Comparison of ENCODE assay signal across 31 cellular contexts in genomic region chr5:136013559-136013958, GRCh38. TPM values are rescaled to one million over a fixed set of nuclear protein-coding genes. Genes with fewer than 3 reads are reported as not detected.
DNase-seq lines count a peak whose midpoint lies in the region; ATAC-seq and TF ChIP-seq lines count a peak whose summit lies in the region.
"Had no signal": no experiment of that assay in that cellular context is flagged by ENCODE, and none has a peak within 500 bp of the region (broad histone marks: within the 10 kb centered on the region; RNA-seq: fewer than 3 reads in every experiment).

No MANE protein-coding gene starts in this region.

- H4K20me1 ChIP-seq in BLaER1 treated with 17β-estradiol and CSF1 and Interleukin-3, amounts not matched to agents 10 nM and 100 nM = no peaks in the 10 kb centered on the region

- peak overlapping the region in 8 of 11 experiments; percentile 20 to 94 (median 88); a peak in 16 of 22 replicates for H3K27ac ChIP-seq in BLaER1 treated with 17β-estradiol and CSF1 and Interleukin-3, amounts not matched to agents 10 nM and 100 nM
- H3K27ac ChIP-seq in RWPE1 (peak overlapping the region; percentile 64; the same call in 1 of the 2 replicates), esophagus muscularis mucosa (replicated peaks in 1 of 4) (peak overlapping the region in 3 of 4 donors; percentile 69 to 74 (median 73)), rectal smooth muscle tissue (ENCODE audit: low read depth, low read length) (peak overlapping the region; percentile 74), vagina (no peak overlapping the region), heart left ventricle (peak overlapping the region in 4 of 12 donors; percentile 4 to 90 (median 40))

- H3K9me3 ChIP-seq in BLaER1 treated with 17β-estradiol and CSF1 and Interleukin-3, amounts not matched to agents 10 nM and 100 nM (replicated peaks in 1 of 11) = no peaks in the 10 kb centered on the region; a peak in 1 of 22 replicates
- H3K9me3 ChIP-seq in esophagus muscularis mucosa (no peaks in the 10 kb centered on the region), vagina (no peaks in the 10 kb centered on the region), heart left ventricle (no peaks in the 10 kb centered on the region)
- H3K9me3 ChIP-seq: Caco-2, left ventricle myocardium inferior had no signal

- no peak for TF ChIP-seq EP300 in esophagus muscularis mucosa (IDR thresholded peaks at IDR 0.05)

- H3K4me3 ChIP-seq in BLaER1 treated with 17β-estradiol and CSF1 and Interleukin-3, amounts not matched to agents 10 nM and 100 nM = no peak overlapping the region
- no peak overlapping the region for H3K4me3 ChIP-seq in esophagus muscularis mucosa
- H3K4me3 ChIP-seq in rectal smooth muscle tissue (ENCODE audit: low read length) = no peak overlapping the region
- H3K4me3 ChIP-seq in vagina = no peak overlapping the region
- no peak overlapping the region for H3K4me3 ChIP-seq in heart left ventricle
- H3K4me3 ChIP-seq: left ventricle myocardium inferior had no signal

- no peak for TF ChIP-seq POLR2A in esophagus muscularis mucosa (IDR thresholded peaks at IDR 0.05; ENCODE audit: low read depth)
- TF ChIP-seq POLR2A in vagina (IDR thresholded peaks at IDR 0.05) = no peak
- no peak for TF ChIP-seq POLR2A in heart left ventricle (IDR thresholded peaks at IDR 0.05)

- H3K4me2 ChIP-seq in BLaER1 treated with 17β-estradiol and CSF1 and Interleukin-3, amounts not matched to agents 10 nM and 100 nM = peak overlapping the region in 8 of 11 experiments; percentile 18 to 86 (median 74); a peak in 14 of 22 replicates

- no peaks in the 10 kb centered on the region for H3K27me3 ChIP-seq in BLaER1 treated with 17β-estradiol and CSF1 and Interleukin-3, amounts not matched to agents 10 nM and 100 nM
- H3K27me3 ChIP-seq in esophagus muscularis mucosa (no peaks in the 10 kb centered on the region), rectal smooth muscle tissue (ENCODE audit: control insufficient read depth, insufficient read depth, low read length) (no peaks in the 10 kb centered on the region), vagina (no peaks in the 10 kb centered on the region), heart left ventricle (no peaks in the 10 kb centered on the region)

- peaks cover 11 to 99% (median 69%) of the 10 kb centered on the region in 10 experiments for H3K4me1 ChIP-seq in BLaER1 treated with 17β-estradiol and CSF1 and Interleukin-3, amounts not matched to agents 10 nM and 100 nM
- H3K4me1 ChIP-seq in esophagus muscularis mucosa (peaks cover 12 to 72% (median 61%) of the 10 kb centered on the region in 4 donors), rectal smooth muscle tissue (ENCODE audit: control insufficient read depth, insufficient read depth, low read length) (peaks cover 26% of the 10 kb centered on the region), vagina (peaks cover 26% of the 10 kb centered on the region), heart left ventricle (peaks cover 0 to 77% (median 19%) of the 10 kb centered on the region in 12 donors)

- H3K36me3 ChIP-seq in BLaER1 treated with 17β-estradiol and CSF1 and Interleukin-3, amounts not matched to agents 10 nM and 100 nM = no peaks in the 10 kb centered on the region
- H3K36me3 ChIP-seq in esophagus muscularis mucosa (no peaks in the 10 kb centered on the region), rectal smooth muscle tissue (ENCODE audit: control insufficient read depth, insufficient read depth, low read length) (no peaks in the 10 kb centered on the region), vagina (no peaks in the 10 kb centered on the region), heart left ventricle (no peaks in the 10 kb centered on the region)
- H3K36me3 ChIP-seq: left ventricle myocardium inferior had no signal

- CTCF ChIA-PET in RWPE1 (lab: Yijun Ruan, JAX) = interaction anchor here (0.6 to 0.7 kb wide), 2 partner anchors 11 to 1042 kb away, joined by 3 read pairs; no protein-coding TSS in a partner anchor

- intact Hi-C loops in esophagus muscularis mucosa (cut with DNase I) (no loop called here), vagina (cut with DNase I) (no loop called here), heart left ventricle (cut with DNase I) (no loop called here)

- POLR2A ChIA-PET in RWPE1 (lab: Yijun Ruan, JAX; ENCODE audit: low non-redundant PET) = no interaction called here

- no peak for ATAC-seq in heart left ventricle
- ATAC-seq in HG03342 (IDR thresholded peaks at IDR 0.05; ENCODE audit: unreplicated experiment) = no peak
- ATAC-seq in HG03135 (IDR thresholded peaks at IDR 0.05; ENCODE audit: unreplicated experiment) = no peak
- ATAC-seq: effector memory CD8-positive, alpha-beta T cell; naive thymus-derived CD8-positive, alpha-beta T cell; stimulated activated naive CD8-positive, alpha-beta T cell treated with anti-CD3 and anti-CD28 coated beads, Interleukin-15, Interleukin-2, amounts not matched to agents 100 U/mL and 50 U/mL, for 24 hours; T-cell had no signal

- TF ChIP-seq CTCF in RWPE1 (conservative IDR thresholded peaks at IDR 0.05; ENCODE audit: low read depth) (no peak), esophagus muscularis mucosa (IDR thresholded peaks at IDR 0.05) (no peak), vagina (IDR thresholded peaks at IDR 0.05) (no peak), heart left ventricle (IDR thresholded peaks at IDR 0.05) (no peak)

- H3K9ac ChIP-seq in BLaER1 treated with 17β-estradiol and CSF1 and Interleukin-3, amounts not matched to agents 10 nM and 100 nM = peak overlapping the region in 4 of 11 experiments; percentile 12 to 78 (median 49); a peak in 5 of 22 replicates
- H3K9ac ChIP-seq in rectal smooth muscle tissue (ENCODE audit: low read length) = no peak overlapping the region

- WGBS in esophagus muscularis mucosa = 49% methylated on average over 2 of the region's 2 CpGs
- WGBS in heart left ventricle, 4 donors = 83 to 87% (median 86%) methylated on average over 2 of the region's 2 CpGs

- DNase-seq in RWPE1 (ENCODE audit: low spot score) = no peak
- no peak for DNase-seq in esophagus muscularis mucosa (ENCODE audit: extremely low spot score)
- no peak for DNase-seq in vagina (ENCODE audit: extremely low spot score in 2 of 2)
- no peak for DNase-seq in heart left ventricle
- DNase-seq: activated CD4-positive, alpha-beta T cell treated with anti-CD3 and anti-CD28 coated beads, Interleukin-2, amount 50 U/mL, for 48 hours; activated CD8-positive, alpha-beta memory T cell treated with anti-CD3 and anti-CD28 coated beads, Interleukin-2, amount 50 U/mL, for 4 hours; activated naive CD4-positive, alpha-beta T cell treated with anti-CD3 and anti-CD28 coated beads, Interleukin-2, amount 10 ng/mL, durations not matched to agents 7 days and 5 days; amniotic stem cell; C1 segment of cervical spinal cord; Caco-2; DMS79; effector memory CD8-positive, alpha-beta T cell; GDM1; left ventricle myocardium inferior; naive thymus-derived CD8-positive, alpha-beta T cell; NCI-H1048; NCI-H1694; NCI-H510A; occipital lobe; SIG-M5; stimulated activated naive CD8-positive, alpha-beta T cell treated with anti-CD3 and anti-CD28 coated beads, Interleukin-15, Interleukin-2, amounts not matched to agents 100 U/mL and 50 U/mL, for 24 hours; T-cell had no signal

RNA-seq across cellular contexts. Expression of gene TGFBI, which starts 15.2 kb away (rescaled TPM):
- total RNA-seq in esophagus muscularis mucosa (100 to 1,000 TPM in 2 of 4 donors, 10 to 100 TPM in 2; 62.3 to 128 (median 92.9) TPM), vagina (43.2 TPM), heart left ventricle (100 to 1,000 TPM in 2 of 9 donors, 10 to 100 TPM in 7; 31.8 to 206 (median 42.9) TPM)
- polyA plus RNA-seq in heart left ventricle = 10 to 100 TPM; 50.0 to 64.2 TPM

RNA-seq across cellular contexts. Expression of gene LECT2, which starts 58.8 kb away (rescaled TPM):
- total RNA-seq in esophagus muscularis mucosa (not detected), vagina (not detected), heart left ventricle (not detected)
- not detected for polyA plus RNA-seq in heart left ventricle
- total RNA-seq: bronchial epithelial cell; left ventricle myocardium inferior; naive thymus-derived CD8-positive, alpha-beta T cell; occipital lobe; pulmonary artery endothelial cell; skeletal muscle tissue; T-cell had no signal
- polyA plus RNA-seq: esophagus; naive thymus-derived CD8-positive, alpha-beta T cell; thymus had no signal
